9 cellular contexts compared by ENCODE assay signal in genomic region chr14:104665092-104665662, GRCh38. TPM values are rescaled to one million over a fixed set of nuclear protein-coding genes. Genes with fewer than 3 reads are reported as not detected.
DNase-seq lines count a peak whose midpoint lies in the region; ATAC-seq and TF ChIP-seq lines count a peak whose summit lies in the region.
"Had no signal": no experiment of that assay in that cellular context is flagged by ENCODE, and none has a peak within 500 bp of the region (broad histone marks: within the 10 kb centered on the region; RNA-seq: fewer than 3 reads in every experiment).

No MANE protein-coding gene starts in this region.

- no peak overlapping the region for H3K4me3 ChIP-seq in smooth muscle cell
- H3K4me3 ChIP-seq in adrenal gland = no peak overlapping the region

- no peak for TF ChIP-seq CTCF in foreskin keratinocyte (conservative IDR thresholded peaks at IDR 0.05)
- TF ChIP-seq CTCF in smooth muscle cell (IDR thresholded peaks at IDR 0.05; ENCODE audit: borderline replicate concordance, insufficient read depth, poor library complexity, severe bottlenecking) = no peak
- TF ChIP-seq CTCF in adrenal gland (IDR thresholded peaks at IDR 0.05) = no peak

- intact Hi-C loops in adrenal gland (cut with DNase I) = no loop called here

- no peak overlapping the region for H3K9ac ChIP-seq in smooth muscle cell (ENCODE audit: low read depth)

- H3K4me2 ChIP-seq in smooth muscle cell = peak overlapping the region; percentile 73

- H3K9me3 ChIP-seq in T-helper 17 cell (ENCODE audit: control insufficient read depth, low read length, poor library complexity, severe bottlenecking) (no peaks in the 10 kb centered on the region), smooth muscle cell (replicated peaks; ENCODE audit: low read depth) (no peaks in the 10 kb centered on the region), adrenal gland (replicated peaks in 1 of 3) (no peaks in the 10 kb centered on the region)

- no peaks in the 10 kb centered on the region for H3K36me3 Mint-ChIP-seq in T-helper 2 cell treated with Interferon-gamma antibody and Interleukin-4, amounts not matched to agents 5 μg/mL and 100 μg/mL, for 36 hours (ENCODE audit: low read depth)
- H3K36me3 Mint-ChIP-seq in T-helper 17 cell (ENCODE audit: low read depth) = peaks cover 3% of the 10 kb centered on the region

- H3K27me3 ChIP-seq in foreskin keratinocyte = peaks cover 13% of the 10 kb centered on the region
- no peaks in the 10 kb centered on the region for H3K27me3 ChIP-seq in smooth muscle cell (ENCODE audit: low read depth)
- H3K27me3 ChIP-seq in adrenal gland = peaks cover 6% of the 10 kb centered on the region

- H3F3A ChIP-seq in smooth muscle cell (ENCODE audit: low read depth) = peaks cover 9% of the 10 kb centered on the region

- H4K20me1 ChIP-seq in smooth muscle cell (ENCODE audit: low read depth) = no peaks in the 10 kb centered on the region

- WGBS in smooth muscle cell (ENCODE audit: low lambda C conversion rate) = 17% methylated on average over 2 of the region's 2 CpGs
- WGBS in adrenal gland, 4 donors = 48 to 80% (median 60%) methylated on average over 1 to 2 of the region's 2 CpGs

- ATAC-seq in T-helper 17 cell = peak; percentile 37
- ATAC-seq in foreskin keratinocyte = peak; percentile 49

- peak overlapping the region; percentile 0 for H3K4me3 Mint-ChIP-seq in T-helper 2 cell treated with Interferon-gamma antibody and Interleukin-4, amounts not matched to agents 5 μg/mL and 100 μg/mL, for 36 hours
- peak overlapping the region; percentile 92 for H3K4me3 Mint-ChIP-seq in T-helper 17 cell

- H3K27ac ChIP-seq in foreskin keratinocyte (no peak overlapping the region), smooth muscle cell (ENCODE audit: low read depth) (no peak overlapping the region), adrenal gland (no peak overlapping the region)

- no peak for DNase-seq in T-helper 2 cell treated with Interferon-gamma antibody and Interleukin-4, amounts not matched to agents 5 μg/mL and 100 μg/mL, for 36 hours (ENCODE audit: low spot score)
- no peak for DNase-seq in T-helper 2 cell
- DNase-seq in T-helper 17 cell = no peak
- no peak for DNase-seq in foreskin keratinocyte
- DNase-seq in smooth muscle cell (lab: John Stamatoyannopoulos, UW; ENCODE audit: unreplicated experiment) = no peak
- DNase-seq in NCI-H2196 treated with DMSO at 0.1 percent for 48 hours (lab: John Stamatoyannopoulos, UW; ENCODE audit: unreplicated experiment) = no peak
- no peak for DNase-seq in adrenal gland
- no peak for DNase-seq in iPS-NIHi7 (ENCODE audit: extremely low spot score)
- DNase-seq: NCI-H524 had no signal

- TF ChIP-seq POLR2A in adrenal gland (IDR thresholded peaks at IDR 0.05) = no peak

- peaks cover 18% of the 10 kb centered on the region for H3K4me1 Mint-ChIP-seq in T-helper 2 cell treated with Interferon-gamma antibody and Interleukin-4, amounts not matched to agents 5 μg/mL and 100 μg/mL, for 36 hours (ENCODE audit: low read depth)
- H3K4me1 Mint-ChIP-seq in T-helper 17 cell = peaks cover 21% of the 10 kb centered on the region

- H3K9me3 Mint-ChIP-seq in T-helper 2 cell treated with Interferon-gamma antibody and Interleukin-4, amounts not matched to agents 5 μg/mL and 100 μg/mL, for 36 hours = no peaks in the 10 kb centered on the region

- no peak overlapping the region for H3K27ac Mint-ChIP-seq in T-helper 2 cell treated with Interferon-gamma antibody and Interleukin-4, amounts not matched to agents 5 μg/mL and 100 μg/mL, for 36 hours
- peak overlapping the region; percentile 86 for H3K27ac Mint-ChIP-seq in T-helper 17 cell

- peak overlapping the region; percentile 58 for H2AFZ ChIP-seq in smooth muscle cell (ENCODE audit: low read depth)

- H3K4me1 ChIP-seq in foreskin keratinocyte (no peaks in the 10 kb centered on the region), smooth muscle cell (ENCODE audit: low read depth) (peaks cover 10% of the 10 kb centered on the region), adrenal gland (replicated peaks in 1 of 2) (no peaks in the 10 kb centered on the region)

- H3K79me2 ChIP-seq in smooth muscle cell (ENCODE audit: low read depth) = no peaks in the 10 kb centered on the region

- peaks cover 13% of the 10 kb centered on the region for H3K27me3 Mint-ChIP-seq in T-helper 2 cell treated with Interferon-gamma antibody and Interleukin-4, amounts not matched to agents 5 μg/mL and 100 μg/mL, for 36 hours (ENCODE audit: low read depth)
- peaks cover 22% of the 10 kb centered on the region for H3K27me3 Mint-ChIP-seq in T-helper 17 cell

- H3K36me3 ChIP-seq in smooth muscle cell (ENCODE audit: low read depth) = no peaks in the 10 kb centered on the region
- no peaks in the 10 kb centered on the region for H3K36me3 ChIP-seq in adrenal gland (replicated peaks in 1 of 2)

RNA-seq across cellular contexts. Expression of gene INF2, which starts 24.2 kb away (rescaled TPM):
- total RNA-seq in T-helper 17 cell = 10 to 100 TPM; 61.0 to 76.1 TPM
- total RNA-seq in foreskin keratinocyte = 82.1 and 94.5 TPM in 2 replicates
- 88.3 and 101 TPM in 2 replicates for polyA plus RNA-seq in foreskin keratinocyte
- 28.1 and 29.8 TPM in 2 replicates for total RNA-seq in smooth muscle cell
- 19.9 and 30.1 TPM in 2 replicates for polyA plus RNA-seq in smooth muscle cell
- 10 to 100 TPM; 36.8 to 72.9 (median 62.0) TPM for total RNA-seq in adrenal gland
- polyA plus RNA-seq in adrenal gland = 100 to 1,000 TPM in 2 of 3 donors, 10 to 100 TPM in 1; 16.3 to 217 (median 117) TPM

RNA-seq across cellular contexts. Expression of gene ADSS1, which starts 58.9 kb away (rescaled TPM):
- 1 to 10 TPM; 2.4 to 2.9 TPM for total RNA-seq in T-helper 17 cell
- 0.63 and 1.2 TPM in 2 replicates for total RNA-seq in foreskin keratinocyte
- polyA plus RNA-seq in foreskin keratinocyte = 0.43 and 1.1 TPM in 2 replicates
- 6.0 and 43.0 TPM in 2 replicates for total RNA-seq in smooth muscle cell
- polyA plus RNA-seq in smooth muscle cell = 7.8 and 9.3 TPM in 2 replicates
- total RNA-seq in adrenal gland = 10 to 100 TPM in 6 of 8 donors, 1 to 10 TPM in 2; 6.9 to 39.1 (median 18.2) TPM
- polyA plus RNA-seq in adrenal gland = 10 to 100 TPM in 2 of 3 donors, 1 to 10 TPM in 1; 5.6 to 20.1 (median 16.7) TPM
